ENCODE assay signal across 1 cellular context in the genomic region with DNA sequence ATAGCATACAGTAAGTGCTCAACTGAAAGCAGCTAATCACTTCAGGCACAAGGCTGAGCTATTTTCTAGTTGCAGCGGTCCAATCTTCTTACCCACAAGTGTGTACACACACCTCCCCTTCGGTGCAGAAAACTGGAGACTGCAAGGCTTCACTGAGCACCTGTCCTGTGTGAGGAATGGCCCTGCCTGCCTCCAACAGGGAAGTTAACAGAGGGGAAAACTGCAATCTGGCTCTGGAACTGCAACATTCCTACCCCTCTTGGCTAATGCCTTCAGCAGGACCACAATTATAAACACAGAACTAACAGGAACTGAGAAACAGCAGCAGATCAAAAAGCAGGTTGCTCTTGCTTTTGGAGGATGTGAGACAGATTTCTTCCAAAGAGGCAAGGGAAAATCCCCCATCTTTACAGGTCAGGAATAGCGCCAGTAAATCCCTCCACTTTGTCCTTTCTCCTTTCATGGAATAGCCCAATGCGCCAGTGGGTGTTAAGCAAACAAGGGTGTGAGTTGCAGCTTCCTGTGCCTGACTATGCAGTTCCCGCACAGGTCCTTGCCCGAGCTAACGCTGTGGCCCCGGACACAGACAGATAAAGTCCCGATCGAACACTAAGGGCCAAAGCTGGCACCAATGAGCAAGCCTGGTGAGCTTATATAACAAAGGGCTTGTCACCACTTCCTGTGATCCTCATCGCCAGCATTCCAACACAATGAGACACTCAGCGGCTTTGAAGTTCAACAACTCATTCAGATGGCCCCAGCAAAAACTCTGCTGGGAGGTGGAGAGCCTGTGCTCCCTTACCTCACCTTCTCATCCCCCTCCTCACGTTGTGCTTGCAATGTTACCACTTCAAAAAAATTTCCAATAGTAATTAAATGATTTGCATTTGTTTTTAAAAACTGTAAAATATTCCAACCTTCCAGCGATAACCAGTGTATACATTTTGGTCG.
TF ChIP-seq lines count a peak whose summit lies in the region.

No MANE protein-coding gene starts in this region.

TF ChIP-seq in HepG2, 621 proteins besides CTCF, POLR2A, EP300 and RAD21 (continued from another document and continues in another):
- TF ChIP-seq KMT2A (CRISPR knock-in tag; IDR thresholded peaks at IDR 0.05) (peak; percentile 67; the same call in 1 of the 2 replicates), TEF (CRISPR knock-in tag; IDR thresholded peaks at IDR 0.05) (peak; percentile 96), ZEB1 (IDR thresholded peaks at IDR 0.05; ENCODE audit: insufficient replicate concordance, low read depth) (peak; percentile 53), JDP2 (CRISPR knock-in tag; IDR thresholded peaks at IDR 0.05; ENCODE audit: borderline replicate concordance) (no peak), ZNF75D (CRISPR knock-in tag; IDR thresholded peaks at IDR 0.05; ENCODE audit: borderline replicate concordance) (no peak), ZNF138 (CRISPR knock-in tag; IDR thresholded peaks at IDR 0.05; ENCODE audit: low read depth) (no peak), ZNF780A (CRISPR knock-in tag; IDR thresholded peaks at IDR 0.05) (no peak), FIP1L1 (IDR thresholded peaks at IDR 0.05; ENCODE audit: borderline replicate concordance, insufficient read depth, low read depth, low read length) (no peak), CSRNP1 (CRISPR knock-in tag; IDR thresholded peaks at IDR 0.05) (0 out of 2 replicates have a peak, but pooled peaks have one; percentile 12), ZNF337 (CRISPR knock-in tag; IDR thresholded peaks at IDR 0.05; ENCODE audit: borderline replicate concordance, low read depth) (no peak), FOXA1 (IDR thresholded peaks at IDR 0.05) (peak; percentile 58), FOXA1 (CRISPR knock-in tag; IDR thresholded peaks at IDR 0.05) (peak; percentile 97), SMYD3 (CRISPR knock-in tag; IDR thresholded peaks at IDR 0.05) (no peak), TAF1 (CRISPR knock-in tag; IDR thresholded peaks at IDR 0.05) (peak; percentile 59), ZNF33B (CRISPR knock-in tag; IDR thresholded peaks at IDR 0.05) (no peak), ZMAT3 (CRISPR knock-in tag; conservative IDR thresholded peaks at IDR 0.05) (no peak), TBX3 (IDR thresholded peaks at IDR 0.05; ENCODE audit: borderline replicate concordance) (peak; percentile 77; the same call in 1 of the 2 replicates), JUND (CRISPR knock-in tag; IDR thresholded peaks at IDR 0.05) (peak; percentile 96), ZNF558 (CRISPR knock-in tag; IDR thresholded peaks at IDR 0.05; ENCODE audit: borderline replicate concordance) (0 out of 2 replicates have a peak, but pooled peaks have one; percentile 39), SIX4 (CRISPR knock-in tag; IDR thresholded peaks at IDR 0.05) (peak; percentile 42; the same call in 1 of the 2 replicates), DMTF1 (CRISPR knock-in tag; IDR thresholded peaks at IDR 0.05) (no peak), HDAC6 (IDR thresholded peaks at IDR 0.05; ENCODE audit: low read depth, low read length) (no peak), TEAD2 (CRISPR knock-in tag; IDR thresholded peaks at IDR 0.05) (no peak), ASH2L (IDR thresholded peaks at IDR 0.05; ENCODE audit: insufficient read length, low read depth, low read length) (peak; percentile 86), ZNF792 (CRISPR knock-in tag; IDR thresholded peaks at IDR 0.05) (peak; percentile 89), ZBTB20 (CRISPR knock-in tag; IDR thresholded peaks at IDR 0.05; ENCODE audit: borderline replicate concordance, low read depth) (peak; percentile 84; the same call in 1 of the 2 replicates), DRAP1 (CRISPR knock-in tag; IDR thresholded peaks at IDR 0.05) (peak; percentile 84), FOXO4 (CRISPR knock-in tag; conservative IDR thresholded peaks at IDR 0.05) (no peak), PAWR (CRISPR knock-in tag; IDR thresholded peaks at IDR 0.05; ENCODE audit: borderline replicate concordance) (0 out of 2 replicates have a peak, but pooled peaks have one; percentile 48), JUN (CRISPR knock-in tag; IDR thresholded peaks at IDR 0.05) (peak; percentile 100), ZNF678 (CRISPR knock-in tag; IDR thresholded peaks at IDR 0.05) (no peak), BRD4 (CRISPR knock-in tag; IDR thresholded peaks at IDR 0.05) (no peak), TARDBP (CRISPR knock-in tag; IDR thresholded peaks at IDR 0.05) (peak; percentile 93; the same call in 1 of the 2 replicates), ZNF746 (CRISPR knock-in tag; IDR thresholded peaks at IDR 0.05) (peak; percentile 84), ZNF230 (CRISPR knock-in tag; IDR thresholded peaks at IDR 0.05) (peak; percentile 73; the same call in 1 of the 2 replicates), ZNF775 (CRISPR knock-in tag; IDR thresholded peaks at IDR 0.05; ENCODE audit: borderline replicate concordance) (0 out of 2 replicates have a peak, but pooled peaks have one; percentile 37)
- TF ChIP-seq, protein P1, sequence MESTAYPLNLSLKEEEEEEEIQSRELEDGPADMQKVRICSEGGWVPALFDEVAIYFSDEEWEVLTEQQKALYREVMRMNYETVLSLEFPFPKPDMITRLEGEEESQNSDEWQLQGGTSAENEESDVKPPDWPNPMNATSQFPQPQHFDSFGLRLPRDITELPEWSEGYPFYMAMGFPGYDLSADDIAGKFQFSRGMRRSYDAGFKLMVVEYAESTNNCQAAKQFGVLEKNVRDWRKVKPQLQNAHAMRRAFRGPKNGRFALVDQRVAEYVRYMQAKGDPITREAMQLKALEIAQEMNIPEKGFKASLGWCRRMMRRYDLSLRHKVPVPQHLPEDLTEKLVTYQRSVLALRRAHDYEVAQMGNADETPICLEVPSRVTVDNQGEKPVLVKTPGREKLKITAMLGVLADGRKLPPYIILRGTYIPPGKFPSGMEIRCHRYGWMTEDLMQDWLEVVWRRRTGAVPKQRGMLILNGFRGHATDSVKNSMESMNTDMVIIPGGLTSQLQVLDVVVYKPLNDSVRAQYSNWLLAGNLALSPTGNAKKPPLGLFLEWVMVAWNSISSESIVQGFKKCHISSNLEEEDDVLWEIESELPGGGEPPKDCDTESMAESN (CRISPR knock-in tag; conservative IDR thresholded peaks at IDR 0.05) = peak; percentile 88
- TF ChIP-seq, protein P2, sequence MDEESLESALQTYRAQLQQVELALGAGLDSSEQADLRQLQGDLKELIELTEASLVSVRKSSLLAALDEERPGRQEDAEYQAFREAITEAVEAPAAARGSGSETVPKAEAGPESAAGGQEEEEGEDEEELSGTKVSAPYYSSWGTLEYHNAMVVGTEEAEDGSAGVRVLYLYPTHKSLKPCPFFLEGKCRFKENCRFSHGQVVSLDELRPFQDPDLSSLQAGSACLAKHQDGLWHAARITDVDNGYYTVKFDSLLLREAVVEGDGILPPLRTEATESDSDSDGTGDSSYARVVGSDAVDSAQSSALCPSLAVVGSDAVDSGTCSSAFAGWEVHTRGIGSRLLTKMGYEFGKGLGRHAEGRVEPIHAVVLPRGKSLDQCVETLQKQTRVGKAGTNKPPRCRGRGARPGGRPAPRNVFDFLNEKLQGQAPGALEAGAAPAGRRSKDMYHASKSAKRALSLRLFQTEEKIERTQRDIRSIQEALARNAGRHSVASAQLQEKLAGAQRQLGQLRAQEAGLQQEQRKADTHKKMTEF (CRISPR knock-in tag; IDR thresholded peaks at IDR 0.05) = peak; percentile 97
- TF ChIP-seq, protein P3, sequence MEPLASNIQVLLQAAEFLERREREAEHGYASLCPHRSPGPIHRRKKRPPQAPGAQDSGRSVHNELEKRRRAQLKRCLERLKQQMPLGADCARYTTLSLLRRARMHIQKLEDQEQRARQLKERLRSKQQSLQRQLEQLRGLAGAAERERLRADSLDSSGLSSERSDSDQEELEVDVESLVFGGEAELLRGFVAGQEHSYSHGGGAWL (CRISPR knock-in tag; IDR thresholded peaks at IDR 0.05) = no peak
- TF ChIP-seq, protein P4, sequence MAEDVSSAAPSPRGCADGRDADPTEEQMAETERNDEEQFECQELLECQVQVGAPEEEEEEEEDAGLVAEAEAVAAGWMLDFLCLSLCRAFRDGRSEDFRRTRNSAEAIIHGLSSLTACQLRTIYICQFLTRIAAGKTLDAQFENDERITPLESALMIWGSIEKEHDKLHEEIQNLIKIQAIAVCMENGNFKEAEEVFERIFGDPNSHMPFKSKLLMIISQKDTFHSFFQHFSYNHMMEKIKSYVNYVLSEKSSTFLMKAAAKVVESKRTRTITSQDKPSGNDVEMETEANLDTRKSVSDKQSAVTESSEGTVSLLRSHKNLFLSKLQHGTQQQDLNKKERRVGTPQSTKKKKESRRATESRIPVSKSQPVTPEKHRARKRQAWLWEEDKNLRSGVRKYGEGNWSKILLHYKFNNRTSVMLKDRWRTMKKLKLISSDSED (CRISPR knock-in tag; IDR thresholded peaks at IDR 0.05) = no peak; the same call in 1 of the 2 replicates
- TF ChIP-seq, protein P5, sequence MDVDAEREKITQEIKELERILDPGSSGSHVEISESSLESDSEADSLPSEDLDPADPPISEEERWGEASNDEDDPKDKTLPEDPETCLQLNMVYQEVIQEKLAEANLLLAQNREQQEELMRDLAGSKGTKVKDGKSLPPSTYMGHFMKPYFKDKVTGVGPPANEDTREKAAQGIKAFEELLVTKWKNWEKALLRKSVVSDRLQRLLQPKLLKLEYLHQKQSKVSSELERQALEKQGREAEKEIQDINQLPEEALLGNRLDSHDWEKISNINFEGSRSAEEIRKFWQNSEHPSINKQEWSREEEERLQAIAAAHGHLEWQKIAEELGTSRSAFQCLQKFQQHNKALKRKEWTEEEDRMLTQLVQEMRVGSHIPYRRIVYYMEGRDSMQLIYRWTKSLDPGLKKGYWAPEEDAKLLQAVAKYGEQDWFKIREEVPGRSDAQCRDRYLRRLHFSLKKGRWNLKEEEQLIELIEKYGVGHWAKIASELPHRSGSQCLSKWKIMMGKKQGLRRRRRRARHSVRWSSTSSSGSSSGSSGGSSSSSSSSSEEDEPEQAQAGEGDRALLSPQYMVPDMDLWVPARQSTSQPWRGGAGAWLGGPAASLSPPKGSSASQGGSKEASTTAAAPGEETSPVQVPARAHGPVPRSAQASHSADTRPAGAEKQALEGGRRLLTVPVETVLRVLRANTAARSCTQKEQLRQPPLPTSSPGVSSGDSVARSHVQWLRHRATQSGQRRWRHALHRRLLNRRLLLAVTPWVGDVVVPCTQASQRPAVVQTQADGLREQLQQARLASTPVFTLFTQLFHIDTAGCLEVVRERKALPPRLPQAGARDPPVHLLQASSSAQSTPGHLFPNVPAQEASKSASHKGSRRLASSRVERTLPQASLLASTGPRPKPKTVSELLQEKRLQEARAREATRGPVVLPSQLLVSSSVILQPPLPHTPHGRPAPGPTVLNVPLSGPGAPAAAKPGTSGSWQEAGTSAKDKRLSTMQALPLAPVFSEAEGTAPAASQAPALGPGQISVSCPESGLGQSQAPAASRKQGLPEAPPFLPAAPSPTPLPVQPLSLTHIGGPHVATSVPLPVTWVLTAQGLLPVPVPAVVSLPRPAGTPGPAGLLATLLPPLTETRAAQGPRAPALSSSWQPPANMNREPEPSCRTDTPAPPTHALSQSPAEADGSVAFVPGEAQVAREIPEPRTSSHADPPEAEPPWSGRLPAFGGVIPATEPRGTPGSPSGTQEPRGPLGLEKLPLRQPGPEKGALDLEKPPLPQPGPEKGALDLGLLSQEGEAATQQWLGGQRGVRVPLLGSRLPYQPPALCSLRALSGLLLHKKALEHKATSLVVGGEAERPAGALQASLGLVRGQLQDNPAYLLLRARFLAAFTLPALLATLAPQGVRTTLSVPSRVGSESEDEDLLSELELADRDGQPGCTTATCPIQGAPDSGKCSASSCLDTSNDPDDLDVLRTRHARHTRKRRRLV (CRISPR knock-in tag; IDR thresholded peaks at IDR 0.05) = peak; percentile 61; the same call in 1 of the 2 replicates
